Comparison of ENCODE assay signal across 11 cellular contexts in genomic region chr7:139660317-139661042, GRCh38.
DNase-seq lines count a peak whose midpoint lies in the region; ATAC-seq and TF ChIP-seq lines count a peak whose summit lies in the region.
"Had no signal": no experiment of that assay in that cellular context is flagged by ENCODE, and none has a peak within 500 bp of the region (broad histone marks: within the 10 kb centered on the region; RNA-seq: fewer than 3 reads in every experiment).

No MANE protein-coding gene starts in this region.

- no peaks in the 10 kb centered on the region for H3K36me3 ChIP-seq in lung (ENCODE audit: control insufficient read depth in 2 of 2, insufficient read depth in 2 of 2, low read length in 2 of 2)
- no peaks in the 10 kb centered on the region for H3K36me3 ChIP-seq in suprapubic skin

- peaks cover 18 to 62% of the 10 kb centered on the region in 2 donors for H3K4me1 ChIP-seq in lung (ENCODE audit: control insufficient read depth in 2 of 2, insufficient read depth in 2 of 2, low read length in 2 of 2)
- H3K4me1 ChIP-seq in suprapubic skin = peaks cover 22% of the 10 kb centered on the region

- intact Hi-C loops in dorsolateral prefrontal cortex (cut with DNase I) = no loop called here

- no peak for TF ChIP-seq POLR2A in suprapubic skin (IDR thresholded peaks at IDR 0.05)

- POLR2A ChIA-PET in HEK293T (lab: Yijun Ruan, JAX) = no interaction called here

- CTCF ChIA-PET in HEK293T (lab: Yijun Ruan, JAX) = interaction anchor here (0.8 kb wide), 1 partner anchor 14 kb away, joined by 4 read pairs; no protein-coding TSS in a partner anchor

- no peaks in the 10 kb centered on the region for H3K27me3 ChIP-seq in dorsolateral prefrontal cortex
- H3K27me3 ChIP-seq in lung (ENCODE audit: control insufficient read depth, insufficient read depth) = no peaks in the 10 kb centered on the region
- H3K27me3 ChIP-seq in suprapubic skin = no peaks in the 10 kb centered on the region

- DNase-seq in RPMI7951 (ENCODE audit: low read depth) (peak; percentile 25), dorsolateral prefrontal cortex (no peak), lung (ENCODE audit: low spot score) (no peak), suprapubic skin (ENCODE audit: low spot score in 2 of 2) (no peak), HEK293T (ENCODE audit: extremely low spot score) (no peak), NCI-H2227 treated with DMSO at 0.1 percent for 48 hours (lab: John Stamatoyannopoulos, UW) (no peak)
- no peak for DNase-seq in stimulated activated CD4-positive, alpha-beta T cell treated with anti-CD3 and anti-CD28 coated beads, Interleukin-4, amount 100 ng/mL, for 1 hour
- DNase-seq: activated naive CD4-positive, alpha-beta T cell treated with Interleukin-2 at 50 U/mL for 16 hours; DND-41; erythroblast; SHP77 had no signal

- H3K4me3 ChIP-seq in dorsolateral prefrontal cortex (no peak overlapping the region), lung (no peak overlapping the region), suprapubic skin (no peak overlapping the region)

- TF ChIP-seq CTCF in dorsolateral prefrontal cortex (IDR thresholded peaks at IDR 0.05 in 54 of 56, conservative IDR thresholded peaks at IDR 0.05 in 2 of 56; ENCODE audit: low read depth in 1 of 56, partially characterized antibody in 56 of 56) (no peak), lung (IDR thresholded peaks at IDR 0.05; ENCODE audit: control extremely low read depth, extremely low read depth) (no peak), suprapubic skin (IDR thresholded peaks at IDR 0.05) (no peak)

- 68 to 75% methylated on average over 10 of the region's 10 CpGs for WGBS in lung, 2 donors
- 63% methylated on average over 10 of the region's 10 CpGs for WGBS in suprapubic skin

- ATAC-seq in lung (ENCODE audit: insufficient read depth, low FRiP score) = no peak

- H3K9me3 ChIP-seq in lung (ENCODE audit: control insufficient read depth in 2 of 2, insufficient read depth in 1 of 2, low read length in 1 of 2) (no peaks in the 10 kb centered on the region), suprapubic skin (no peaks in the 10 kb centered on the region)

- no peak for TF ChIP-seq EP300 in suprapubic skin (IDR thresholded peaks at IDR 0.05)

- H3K27ac ChIP-seq in dorsolateral prefrontal cortex = peak overlapping the region in 58 of 59 donors; percentile 54 to 98 (median 90)
- peak overlapping the region; percentile 42 to 58 for H3K27ac ChIP-seq in lung (ENCODE audit: low read depth in 1 of 2, low read length in 1 of 2)
- H3K27ac ChIP-seq in suprapubic skin = peak overlapping the region; percentile 38

TF ChIP-seq in HEK293T, 16 proteins besides CTCF, POLR2A, EP300 and RAD21:
- no peak for TF ChIP-seq FOXK2 (IDR thresholded peaks at IDR 0.05)
- no peak for TF ChIP-seq SP1 (IDR thresholded peaks at IDR 0.05)
- TF ChIP-seq FOXA1 (IDR thresholded peaks at IDR 0.05) = no peak
- TF ChIP-seq FOXM1 (IDR thresholded peaks at IDR 0.05; ENCODE audit: borderline replicate concordance) = no peak
- TF ChIP-seq SUZ12 (IDR thresholded peaks at IDR 0.05) = no peak
- no peak for TF ChIP-seq ARNT (IDR thresholded peaks at IDR 0.05)
- no peak for TF ChIP-seq L3MBTL2 (conservative IDR thresholded peaks at IDR 0.05)
- TF ChIP-seq LEF1 (IDR thresholded peaks at IDR 0.05; ENCODE audit: borderline replicate concordance) = no peak
- TF ChIP-seq PKNOX1 (IDR thresholded peaks at IDR 0.05) = no peak
- no peak for TF ChIP-seq CTBP1 (IDR thresholded peaks at IDR 0.05; ENCODE audit: borderline replicate concordance)
- no peak for TF ChIP-seq ZNF384 (IDR thresholded peaks at IDR 0.05)
- TF ChIP-seq TARDBP (IDR thresholded peaks at IDR 0.05) = no peak
- TF ChIP-seq HDGF (IDR thresholded peaks at IDR 0.05; ENCODE audit: borderline replicate concordance) = no peak
- TF ChIP-seq NFRKB (IDR thresholded peaks at IDR 0.05) = no peak
- TF ChIP-seq ELF4 (IDR thresholded peaks at IDR 0.05) = no peak
- TF ChIP-seq BHLHE40 (IDR thresholded peaks at IDR 0.05; ENCODE audit: borderline replicate concordance) = no peak
TF ChIP-seq in HEK293T: peak in this region for 0.

Comparison
In these comparisons a context has a peak if more than half of its experiments do, and no peak if none do; other contexts are left out.
1. H3K27ac ChIP-seq: peak in every context shown above with its lines; median percentile 90 in dorsolateral prefrontal cortex; 50 in lung; 38 in suprapubic skin.